Comparison of ENCODE assay signal across 1 cellular context in the genomic region with DNA sequence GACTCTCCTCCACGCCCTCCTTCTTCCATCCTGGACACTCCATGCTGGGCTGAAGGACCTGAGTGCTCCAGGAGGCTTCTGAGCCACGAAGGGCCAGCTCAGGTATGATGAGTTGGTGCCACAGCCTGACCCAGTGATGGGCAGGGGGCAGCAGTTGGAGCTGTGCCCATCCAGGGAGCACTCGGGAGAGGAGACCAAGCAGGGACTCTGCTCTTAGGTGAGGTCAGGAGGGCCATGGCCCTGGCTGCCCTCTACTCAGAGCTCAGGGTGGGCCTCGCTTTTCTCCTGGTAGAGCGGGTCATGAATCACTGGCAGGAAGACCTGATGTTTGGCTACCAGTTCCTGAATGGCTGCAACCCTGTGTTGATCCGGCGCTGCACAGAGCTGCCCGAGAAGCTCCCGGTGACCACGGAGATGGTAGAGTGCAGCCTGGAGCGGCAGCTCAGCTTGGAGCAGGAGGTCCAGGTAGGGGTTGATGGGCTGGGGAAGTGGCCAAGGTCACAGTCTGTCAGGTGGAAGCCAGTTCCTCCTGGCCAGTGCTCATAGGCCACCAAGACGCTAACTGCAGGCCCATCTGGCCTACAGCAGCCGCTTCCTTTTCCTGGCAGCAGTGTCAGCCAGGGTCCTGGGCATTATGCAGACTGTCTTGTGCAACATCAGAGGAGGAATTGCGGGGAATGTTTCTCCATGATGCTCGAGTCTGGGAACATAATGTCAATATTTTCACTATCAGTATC.
TF ChIP-seq lines count a peak whose summit lies in the region.

No MANE protein-coding gene starts in this region.

TF ChIP-seq in WTC11, 78 proteins besides CTCF, POLR2A, EP300 and RAD21:
- TF ChIP-seq ZSCAN18 (CRISPR knock-in tag; IDR thresholded peaks at IDR 0.05): no peak
- no peak for TF ChIP-seq MAX (CRISPR knock-in tag; IDR thresholded peaks at IDR 0.05)
